Comparison of ENCODE assay signal across 27 cellular contexts in genomic region chr21:36863260-36863659, GRCh38.
"Had no signal": no experiment of that assay in that cellular context is flagged by ENCODE, and none has a peak within 500 bp of the region (broad histone marks: within the 10 kb centered on the region; RNA-seq: fewer than 3 reads in every experiment).

No MANE protein-coding gene starts in this region.

- H3K9me3 Mint-ChIP-seq: activated B cell treated with CpG ODN at 0.5 μM for 24 hours; activated CD4-positive, alpha-beta T cell treated with anti-CD3 and anti-CD28 coated beads, Interleukin-2, amount 10 ng/mL, durations not matched to agents 24 days and 14 days; activated naive CD4-positive, alpha-beta T cell treated with anti-CD3 and anti-CD28 coated beads, Interleukin-2, amount 50 U/mL, for 24 hours; activated T-cell treated with anti-CD3 and anti-CD28 coated beads, Interleukin-2, amount 50 U/mL, for 24 hours; activated T-helper 1 cell treated with anti-CD3 and anti-CD28 coated beads, Interleukin-12 subunit alpha, Interleukin-12 subunit beta, Interleukin-2, Interleukin-4 antibody, amounts not matched to agents 30 ng/mL and 10 ng/mL and 1 ng/mL, durations not matched to agents 14 hours and 24 hours and 36 hours; T-cell had no signal

- DNase-seq: activated B cell treated with CpG ODN at 0.5 μM for 24 hours; activated CD4-positive, alpha-beta T cell treated with anti-CD3 and anti-CD28 coated beads for 1 hour; activated CD4-positive, alpha-beta T cell treated with anti-CD3 and anti-CD28 coated beads, Interleukin-2, amount 10 ng/mL, durations not matched to agents 24 days and 14 days; activated CD4-positive, alpha-beta T cell treated with anti-CD3 and anti-CD28 coated beads, Interleukin-2, amount 50 U/mL, for 48 hours; activated CD8-positive, alpha-beta memory T cell treated with anti-CD3 and anti-CD28 coated beads, Interleukin-2, amount 10 ng/mL, durations not matched to agents 7 days and 5 days; activated effector memory CD4-positive, alpha-beta T cell treated with Interleukin-2 at 50 U/mL for 16 hours; activated naive CD4-positive, alpha-beta T cell; activated T-cell treated with anti-CD3 and anti-CD28 coated beads, Interleukin-2, amount 50 U/mL, for 24 hours; amygdala; brain microvascular endothelial cell; cerebellar nuclear complex; Kasumi-1; NCI-H1048; NCI-H1930; NCI-H2107; NCI-H2171 treated with DMSO at 0.1 percent for 48 hours; NCI-H226; NCI-H510A; NCI-H748 treated with DMSO at 0.1 percent for 48 hours; T-cell; T-helper 2 cell; T1000 had no signal

- H3K36me3 ChIP-seq: brain microvascular endothelial cell, cardiac muscle cell had no signal

- H3K4me3 ChIP-seq: cardiac muscle cell, SK-N-MC had no signal

- H3K4me3 Mint-ChIP-seq: activated B cell treated with CpG ODN at 0.5 μM for 24 hours; activated CD4-positive, alpha-beta T cell treated with anti-CD3 and anti-CD28 coated beads, Interleukin-2, amount 10 ng/mL, durations not matched to agents 24 days and 14 days; activated CD8-positive, alpha-beta memory T cell treated with anti-CD3 and anti-CD28 coated beads, Interleukin-2, amount 10 ng/mL, durations not matched to agents 7 days and 5 days; activated naive CD4-positive, alpha-beta T cell treated with anti-CD3 and anti-CD28 coated beads, Interleukin-2, amount 50 U/mL, for 24 hours; activated T-cell treated with anti-CD3 and anti-CD28 coated beads, Interleukin-2, amount 50 U/mL, for 24 hours; activated T-helper 1 cell treated with anti-CD3 and anti-CD28 coated beads, Interleukin-12 subunit alpha, Interleukin-12 subunit beta, Interleukin-2, Interleukin-4 antibody, amounts not matched to agents 30 ng/mL and 10 ng/mL and 1 ng/mL, durations not matched to agents 14 hours and 24 hours and 36 hours; T-cell had no signal

- H3K27ac Mint-ChIP-seq: activated B cell treated with CpG ODN at 0.5 μM for 24 hours; activated CD4-positive, alpha-beta T cell treated with anti-CD3 and anti-CD28 coated beads, Interleukin-2, amount 10 ng/mL, durations not matched to agents 24 days and 14 days; activated CD8-positive, alpha-beta memory T cell treated with anti-CD3 and anti-CD28 coated beads, Interleukin-2, amount 10 ng/mL, durations not matched to agents 7 days and 5 days; activated naive CD4-positive, alpha-beta T cell treated with anti-CD3 and anti-CD28 coated beads, Interleukin-2, amount 50 U/mL, for 24 hours; activated T-cell treated with anti-CD3 and anti-CD28 coated beads, Interleukin-2, amount 50 U/mL, for 24 hours; activated T-helper 1 cell treated with anti-CD3 and anti-CD28 coated beads, Interleukin-12 subunit alpha, Interleukin-12 subunit beta, Interleukin-2, Interleukin-4 antibody, amounts not matched to agents 30 ng/mL and 10 ng/mL and 1 ng/mL, durations not matched to agents 14 hours and 24 hours and 36 hours; T-cell had no signal

- H3K27me3 ChIP-seq: brain microvascular endothelial cell, cardiac muscle cell had no signal

- ATAC-seq: activated CD8-positive, alpha-beta memory T cell treated with anti-CD3 and anti-CD28 coated beads, Interleukin-2, amount 10 ng/mL, durations not matched to agents 7 days and 5 days; Right ventricle myocardium inferior; T-cell had no signal

- H3K27me3 Mint-ChIP-seq: activated B cell treated with CpG ODN at 0.5 μM for 24 hours; activated CD8-positive, alpha-beta memory T cell treated with anti-CD3 and anti-CD28 coated beads, Interleukin-2, amount 10 ng/mL, durations not matched to agents 7 days and 5 days; activated naive CD4-positive, alpha-beta T cell treated with anti-CD3 and anti-CD28 coated beads, Interleukin-2, amount 50 U/mL, for 24 hours; activated T-cell treated with anti-CD3 and anti-CD28 coated beads, Interleukin-2, amount 50 U/mL, for 24 hours; T-cell had no signal
